In the genomic region with DNA sequence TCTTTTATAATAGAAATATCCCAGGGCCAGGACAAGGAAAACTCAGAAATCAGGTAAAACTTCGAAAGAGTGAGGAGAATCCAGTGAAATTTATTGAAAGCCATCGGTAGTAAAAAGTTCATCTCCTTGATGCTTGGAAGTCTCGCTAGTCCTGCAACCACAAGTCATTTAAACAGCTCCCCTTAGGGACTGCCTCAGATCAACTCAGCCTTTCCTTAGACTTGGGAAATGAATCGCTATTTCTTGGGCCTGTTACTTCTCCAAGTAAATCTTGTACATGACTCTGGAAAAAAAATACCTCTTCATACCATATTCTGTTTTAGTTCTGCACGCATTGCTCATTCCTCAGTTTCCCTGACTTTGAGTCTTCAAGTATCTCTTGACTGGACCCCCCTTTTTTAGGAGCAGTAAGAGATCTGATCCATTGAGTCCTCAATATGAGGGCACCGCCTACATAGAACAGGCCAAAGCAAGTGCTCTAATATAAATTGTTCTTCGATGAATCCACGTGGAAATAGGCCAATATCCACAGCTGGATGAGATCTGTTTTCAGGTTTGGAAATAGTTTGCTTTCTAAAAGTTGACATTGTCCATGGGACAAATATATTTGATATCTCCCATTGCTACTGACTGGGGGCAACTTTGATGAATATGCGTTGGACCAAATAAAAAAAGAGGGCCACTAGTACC, we compare ENCODE assay signal across 1 cellular context.
TF ChIP-seq lines count a peak whose summit lies in the region.

No MANE protein-coding gene starts in this region.

TF ChIP-seq in IMR-90, 13 proteins besides CTCF, POLR2A, EP300 and RAD21:
- TF ChIP-seq MXI1 (IDR thresholded peaks at IDR 0.05; ENCODE audit: borderline replicate concordance, low read depth, low read length) (no peak), CEBPB (IDR thresholded peaks at IDR 0.05; ENCODE audit: low read depth, low read length) (no peak), RFX5 (IDR thresholded peaks at IDR 0.05; ENCODE audit: low read depth, low read length) (no peak), MAZ (IDR thresholded peaks at IDR 0.05; ENCODE audit: borderline replicate concordance, low read depth, low read length) (no peak), SMC3 (IDR thresholded peaks at IDR 0.05; ENCODE audit: low read depth, low read length) (no peak), RCOR1 (IDR thresholded peaks at IDR 0.05; ENCODE audit: insufficient replicate concordance, low read length) (no peak), NFE2L2 (IDR thresholded peaks at IDR 0.05; ENCODE audit: low read depth, low read length) (no peak), CHD1 (IDR thresholded peaks at IDR 0.05; ENCODE audit: low read depth, low read length) (no peak), BHLHE40 (IDR thresholded peaks at IDR 0.05; ENCODE audit: low read depth, low read length) (no peak)
- TF ChIP-seq, protein P1, sequence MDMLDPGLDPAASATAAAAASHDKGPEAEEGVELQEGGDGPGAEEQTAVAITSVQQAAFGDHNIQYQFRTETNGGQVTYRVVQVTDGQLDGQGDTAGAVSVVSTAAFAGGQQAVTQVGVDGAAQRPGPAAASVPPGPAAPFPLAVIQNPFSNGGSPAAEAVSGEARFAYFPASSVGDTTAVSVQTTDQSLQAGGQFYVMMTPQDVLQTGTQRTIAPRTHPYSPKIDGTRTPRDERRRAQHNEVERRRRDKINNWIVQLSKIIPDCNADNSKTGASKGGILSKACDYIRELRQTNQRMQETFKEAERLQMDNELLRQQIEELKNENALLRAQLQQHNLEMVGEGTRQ (IDR thresholded peaks at IDR 0.05; ENCODE audit: low read depth, low read length) = no peak
- TF ChIP-seq, protein P2, sequence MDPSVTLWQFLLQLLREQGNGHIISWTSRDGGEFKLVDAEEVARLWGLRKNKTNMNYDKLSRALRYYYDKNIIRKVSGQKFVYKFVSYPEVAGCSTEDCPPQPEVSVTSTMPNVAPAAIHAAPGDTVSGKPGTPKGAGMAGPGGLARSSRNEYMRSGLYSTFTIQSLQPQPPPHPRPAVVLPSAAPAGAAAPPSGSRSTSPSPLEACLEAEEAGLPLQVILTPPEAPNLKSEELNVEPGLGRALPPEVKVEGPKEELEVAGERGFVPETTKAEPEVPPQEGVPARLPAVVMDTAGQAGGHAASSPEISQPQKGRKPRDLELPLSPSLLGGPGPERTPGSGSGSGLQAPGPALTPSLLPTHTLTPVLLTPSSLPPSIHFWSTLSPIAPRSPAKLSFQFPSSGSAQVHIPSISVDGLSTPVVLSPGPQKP (IDR thresholded peaks at IDR 0.05; ENCODE audit: borderline replicate concordance, low read depth, low read length) = no peak
